8 cellular contexts compared by ENCODE assay signal in genomic region chr7:100583132-100584045, GRCh38. TPM values are rescaled to one million over a fixed set of nuclear protein-coding genes. Genes with fewer than 3 reads are reported as not detected.
DNase-seq lines count a peak whose midpoint lies in the region; ATAC-seq and TF ChIP-seq lines count a peak whose summit lies in the region.

No MANE protein-coding gene starts in this region.

- peaks cover 2% of the 10 kb centered on the region for H3K27me3 Mint-ChIP-seq in activated CD4-positive, alpha-beta memory T cell treated with anti-CD3 and anti-CD28 coated beads for 36 hours
- H3K27me3 Mint-ChIP-seq in nephron (ENCODE audit: low read depth), result no peaks in the 10 kb centered on the region

- peaks cover 16% of the 10 kb centered on the region for H3K36me3 Mint-ChIP-seq in activated CD4-positive, alpha-beta memory T cell treated with anti-CD3 and anti-CD28 coated beads for 36 hours
- peaks cover 5% of the 10 kb centered on the region for H3K36me3 Mint-ChIP-seq in nephron (ENCODE audit: low read depth)

- H3K9me3 Mint-ChIP-seq in activated CD4-positive, alpha-beta memory T cell treated with anti-CD3 and anti-CD28 coated beads for 36 hours, result no peaks in the 10 kb centered on the region
- no peaks in the 10 kb centered on the region for H3K9me3 Mint-ChIP-seq in nephron

- POLR2A ChIA-PET in activated CD4-positive, alpha-beta memory T cell treated with anti-CD3 and anti-CD28 coated beads for 36 hours (lab: Charles Lee), result interaction anchor here (0.6 to 4.1 kb wide), 7 partner anchors 13 to 154 kb away, joined by 3 to 31 read pairs (median 5); partner anchors contain the start of genes MOSPD3 and ZCWPW1

- TF ChIP-seq CTCF in AG10803 (conservative IDR thresholded peaks at IDR 0.05; ENCODE audit: low read length) (no peak), nephron (IDR thresholded peaks at IDR 0.05; ENCODE audit: unreplicated experiment in 3 of 3) (no peak), transverse colon (IDR thresholded peaks at IDR 0.05) (no peak)

- no peak for ATAC-seq in GM18858 (IDR thresholded peaks at IDR 0.05; ENCODE audit: unreplicated experiment)

- H3K4me3 ChIP-seq in AG10803 (ENCODE audit: low read length) (peak overlapping the region; percentile 31; the same call in 1 of the 2 replicates), transverse colon (peak overlapping the region in 3 of 4 donors; percentile 82 to 100 (median 94))

- in situ Hi-C loops in transverse colon (cut with MboI; ENCODE audit: low pct_ligation_motif_present in 1 of 4, low pct_unique_long_range_greater_than_20kb in 1 of 4, low sequenced_read_pairs in 3 of 4), result loop anchor here in 2 of 4 donors (10.0 to 25.0 kb wide), 2 partner anchors 91 to 104 kb away; partner anchors contain the start of genes GIGYF1 (in 1 of the 2) and GNB2 (in 1 of the 2)

- no peak for TF ChIP-seq POLR2A in transverse colon (IDR thresholded peaks at IDR 0.05)

- H3K9me3 ChIP-seq in KOPT-K1 (ENCODE audit: insufficient read depth, low read length, poor library complexity, severe bottlenecking), result no peaks in the 10 kb centered on the region
- no peaks in the 10 kb centered on the region for H3K9me3 ChIP-seq in transverse colon

- H3K36me3 ChIP-seq in KOPT-K1 (ENCODE audit: insufficient read depth, low read length) (peaks cover 46% of the 10 kb centered on the region), transverse colon (peaks cover 0 to 20% (median 8%) of the 10 kb centered on the region in 4 donors)

- peaks cover 20% of the 10 kb centered on the region for H3K4me1 Mint-ChIP-seq in activated CD4-positive, alpha-beta memory T cell treated with anti-CD3 and anti-CD28 coated beads for 36 hours (ENCODE audit: low read depth)
- H3K4me1 Mint-ChIP-seq in nephron, result peaks cover 19% of the 10 kb centered on the region

- H3K27ac ChIP-seq in KOPT-K1 (ENCODE audit: low read depth, low read length, poor library complexity, severe bottlenecking) (peak overlapping the region; percentile 95), transverse colon (peak overlapping the region; percentile 97 to 99 (median 98))

- H3K27me3 ChIP-seq in transverse colon, result no peaks in the 10 kb centered on the region

- CTCF ChIA-PET in activated CD4-positive, alpha-beta memory T cell treated with anti-CD3 and anti-CD28 coated beads for 36 hours (lab: Charles Lee), result interaction anchor here (0.5 to 4.6 kb wide), 10 partner anchors 12 to 142 kb away, joined by 3 to 38 read pairs (median 8); partner anchors contain the start of genes GIGYF1 and POP7

- H3K4me3 Mint-ChIP-seq in activated CD4-positive, alpha-beta memory T cell treated with anti-CD3 and anti-CD28 coated beads for 36 hours, result peak overlapping the region; percentile 85
- H3K4me3 Mint-ChIP-seq in nephron, result peak overlapping the region; percentile 93 to 98 (median 96)

- DNase-seq in AG10803 (ENCODE audit: low read depth) (no peak), epidermal melanocyte (ENCODE audit: insufficient read length, low spot score) (peak; percentile 34), transverse colon (peak; percentile 72), iPS-NIHi7 (ENCODE audit: extremely low spot score) (no peak)
- DNase-seq in activated CD4-positive, alpha-beta memory T cell treated with anti-CD3 and anti-CD28 coated beads for 36 hours, result peak; percentile 87

- H3K27ac Mint-ChIP-seq in activated CD4-positive, alpha-beta memory T cell treated with anti-CD3 and anti-CD28 coated beads for 36 hours, result peak overlapping the region; percentile 98
- peak overlapping the region; percentile 83 to 97 (median 88) for H3K27ac Mint-ChIP-seq in nephron

- no peak for TF ChIP-seq EP300 in transverse colon (IDR thresholded peaks at IDR 0.05; ENCODE audit: low read depth)

- peaks cover 9 to 40% (median 33%) of the 10 kb centered on the region in 4 donors for H3K4me1 ChIP-seq in transverse colon

- 28 to 43% methylated on average over 11 to 23 of the region's 23 CpGs for WGBS in transverse colon (ENCODE audit: low coverage in 1 of 2), 2 donors

- intact Hi-C loops in activated CD4-positive, alpha-beta memory T cell treated with anti-CD3 and anti-CD28 coated beads for 36 hours (cut with micrococcal nuclease), result loop anchor here (1.0 kb wide), 1 partner anchor 37 kb away; no protein-coding TSS in a partner anchor
- intact Hi-C loops in transverse colon (cut with DNase I; ENCODE audit: low total_unique reads), result loop anchor here (5.0 kb wide), 1 partner anchor 89 kb away; the partner anchor contains the start of gene GNB2

RNA-seq across cellular contexts. Expression of gene LRCH4, which starts 2.5 kb away (rescaled TPM):
- total RNA-seq in activated CD4-positive, alpha-beta memory T cell treated with anti-CD3 and anti-CD28 coated beads for 36 hours, result 10 to 100 TPM; 93.4 to 97.7 TPM
- total RNA-seq in transverse colon, result 100 to 1,000 TPM; 115 to 508 (median 151) TPM

RNA-seq across cellular contexts. Expression of gene FBXO24, which starts 2.7 kb away (rescaled TPM):
- 1 to 10 TPM; 2.2 to 2.6 TPM for total RNA-seq in activated CD4-positive, alpha-beta memory T cell treated with anti-CD3 and anti-CD28 coated beads for 36 hours
- total RNA-seq in transverse colon, result under 1 TPM in 2 of 4 donors, not detected in 2; 0.14 to 0.79 TPM

RNA-seq across cellular contexts. Expression of gene SAP25, which starts 9.7 kb away (rescaled TPM):
- 10 to 100 TPM in 1 of 2 experiments, 1 to 10 TPM in 1; 9.9 to 11.4 TPM for total RNA-seq in activated CD4-positive, alpha-beta memory T cell treated with anti-CD3 and anti-CD28 coated beads for 36 hours
- total RNA-seq in transverse colon, result 10 to 100 TPM in 1 of 4 donors, 1 to 10 TPM in 1, under 1 TPM in 1, not detected in 1; 0.96 to 52.4 (median 2.7) TPM

RNA-seq across cellular contexts. Expression of gene PCOLCE, which starts 18.8 kb away (rescaled TPM):
- total RNA-seq in activated CD4-positive, alpha-beta memory T cell treated with anti-CD3 and anti-CD28 coated beads for 36 hours, result 10 to 100 TPM in 1 of 2 experiments, 1 to 10 TPM in 1; 9.2 to 11.0 TPM
- total RNA-seq in transverse colon, result 10 to 100 TPM in 2 of 4 donors, 1 to 10 TPM in 2; 5.6 to 46.2 (median 11.7) TPM

RNA-seq across cellular contexts. Expression of gene MOSPD3, which starts 29.0 kb away (rescaled TPM):
- total RNA-seq in activated CD4-positive, alpha-beta memory T cell treated with anti-CD3 and anti-CD28 coated beads for 36 hours, result 10 to 100 TPM; 14.0 to 14.4 TPM
- 10 to 100 TPM; 13.5 to 39.6 (median 18.4) TPM for total RNA-seq in transverse colon

Comparison
In these comparisons a context has a peak if more than half of its experiments do, and no peak if none do; other contexts are left out.
1. DNase-seq: peak in activated CD4-positive, alpha-beta memory T cell treated with anti-CD3 and anti-CD28 coated beads for 36 hours (single experiment), epidermal melanocyte (single experiment) and transverse colon (single experiment); none in AG10803 (single experiment) and iPS-NIHi7 (single experiment).